In the genomic region with DNA sequence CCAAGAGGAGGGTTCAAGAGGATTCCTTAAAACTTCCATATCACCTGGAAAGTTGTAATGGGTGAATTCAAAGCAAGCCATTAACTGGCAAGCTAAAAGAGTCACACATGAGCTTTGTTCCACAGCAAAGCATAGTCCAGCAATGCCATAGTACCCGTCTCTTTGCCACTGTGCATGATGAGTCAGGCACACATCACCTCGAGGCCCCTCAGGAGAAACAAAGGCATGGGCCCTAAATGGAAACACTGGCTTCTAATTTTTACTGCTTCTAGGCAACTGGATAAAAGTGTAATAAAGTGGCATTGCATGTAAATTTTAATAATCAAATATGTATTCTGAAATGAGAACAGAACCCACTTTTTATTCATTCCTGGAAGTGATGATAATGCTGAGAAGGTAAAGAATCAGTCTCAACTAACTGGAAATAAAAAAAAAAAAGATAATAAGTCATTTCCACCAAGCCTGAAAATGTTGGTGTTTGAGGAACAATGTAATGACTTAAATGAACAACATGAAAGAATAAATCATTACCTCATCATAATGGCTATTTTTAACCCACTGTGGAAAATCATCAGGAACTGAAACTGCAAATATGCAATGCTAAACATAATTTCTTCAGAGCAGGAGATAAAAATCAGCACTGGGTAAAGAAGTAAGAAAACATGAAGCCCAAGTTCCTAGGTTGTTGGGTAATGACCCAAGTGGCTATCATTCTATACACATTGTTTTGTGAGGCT, we compare ENCODE assay signal across 1 cellular context.
TF ChIP-seq lines count a peak whose summit lies in the region.

No MANE protein-coding gene starts in this region.

TF ChIP-seq in SK-N-SH, 30 proteins besides CTCF, POLR2A, EP300 and RAD21 (continued from another document):
- TF ChIP-seq, protein P1, sequence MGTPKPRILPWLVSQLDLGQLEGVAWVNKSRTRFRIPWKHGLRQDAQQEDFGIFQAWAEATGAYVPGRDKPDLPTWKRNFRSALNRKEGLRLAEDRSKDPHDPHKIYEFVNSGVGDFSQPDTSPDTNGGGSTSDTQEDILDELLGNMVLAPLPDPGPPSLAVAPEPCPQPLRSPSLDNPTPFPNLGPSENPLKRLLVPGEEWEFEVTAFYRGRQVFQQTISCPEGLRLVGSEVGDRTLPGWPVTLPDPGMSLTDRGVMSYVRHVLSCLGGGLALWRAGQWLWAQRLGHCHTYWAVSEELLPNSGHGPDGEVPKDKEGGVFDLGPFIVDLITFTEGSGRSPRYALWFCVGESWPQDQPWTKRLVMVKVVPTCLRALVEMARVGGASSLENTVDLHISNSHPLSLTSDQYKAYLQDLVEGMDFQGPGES (IDR thresholded peaks at IDR 0.05; ENCODE audit: low read depth, low read length), result no peak
- TF ChIP-seq YY1 (IDR thresholded peaks at IDR 0.05; ENCODE audit: low read depth) (no peak), JUND (IDR thresholded peaks at IDR 0.05) (peak; percentile 56), FOSL2 (IDR thresholded peaks at IDR 0.05; ENCODE audit: borderline replicate concordance, low read depth) (peak; percentile 84), SIN3A (IDR thresholded peaks at IDR 0.05; ENCODE audit: borderline replicate concordance, low read depth, low read length) (0 out of 2 replicates have a peak, but pooled peaks have one; percentile 20)
